21 cellular contexts compared by ENCODE assay signal in the genomic region with DNA sequence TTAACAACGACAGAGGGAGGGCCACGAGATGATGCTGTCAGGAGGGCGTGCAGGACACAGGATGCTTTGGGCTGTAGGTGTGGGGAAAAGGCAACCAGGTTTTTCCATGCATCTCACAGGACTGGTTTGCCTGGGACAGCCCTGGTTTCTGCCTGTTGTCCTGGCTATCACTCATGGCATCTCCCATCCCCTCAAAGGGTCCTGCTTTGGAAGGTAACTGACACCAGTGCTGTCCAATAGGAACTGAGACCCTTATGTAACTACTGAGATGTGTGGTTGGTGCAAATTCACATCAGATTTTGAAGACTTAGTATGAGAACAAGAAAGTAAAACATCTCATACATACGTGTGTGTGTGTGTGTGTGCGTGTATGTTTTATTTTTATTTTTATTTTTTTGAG.
"Had no signal": no experiment of that assay in that cellular context is flagged by ENCODE, and none has a peak within 500 bp of the region (broad histone marks: within the 10 kb centered on the region; RNA-seq: fewer than 3 reads in every experiment).

No MANE protein-coding gene starts in this region.

- H3K27me3 ChIP-seq: pancreas, right lobe of liver, thyroid gland had no signal

- H3K27ac ChIP-seq: dorsolateral prefrontal cortex, left lung, lower lobe of right lung, pancreas, right lobe of liver had no signal

- H3K36me3 ChIP-seq: left lung, lower lobe of right lung, pancreas, right lobe of liver, thyroid gland had no signal

- DNase-seq: cerebellar nuclear complex; effector CD4-positive, alpha-beta T cell; left lung; lower lobe of right lung; natural killer cell; occipital lobe; pancreas; small intestine; stimulated activated CD4-positive, alpha-beta T cell treated with anti-CD3 and anti-CD28 coated beads, Interleukin-12 subunit alpha, Interleukin-12 subunit beta, amount 100 ng/mL, for 4 hours; stimulated activated CD4-positive, alpha-beta T cell treated with anti-CD3 and anti-CD28 coated beads, Interleukin-1b, Interleukin-23, amount 100 ng/mL, for 48 hours; stimulated activated CD4-positive, alpha-beta T cell treated with anti-CD3 and anti-CD28 coated beads, Interleukin-4, amount 100 ng/mL, for 1 hour; stimulated activated CD8-positive, alpha-beta memory T cell treated with anti-CD3 and anti-CD28 coated beads, Interleukin-4, amount 100 ng/mL, for 48 hours; stimulated activated naive CD4-positive, alpha-beta T cell; stimulated activated naive CD8-positive, alpha-beta T cell treated with anti-CD3 and anti-CD28 coated beads, Interleukin-15, amount 100 ng/mL, for 72 hours; thyroid gland; trophoblast cell had no signal

- ATAC-seq: left lung, lower lobe of right lung, natural killer cell, right lobe of liver had no signal

- H3K4me3 ChIP-seq: dorsolateral prefrontal cortex, left lung, lower lobe of right lung, pancreas, right lobe of liver, thyroid gland had no signal

- FAIRE-seq: colon, frontal cortex, keratinocyte, pancreas, small intestine had no signal

- H3K9me3 ChIP-seq: left lung, lower lobe of right lung, pancreas, right lobe of liver, thyroid gland had no signal

- H3K4me1 ChIP-seq: left lung, lower lobe of right lung, right lobe of liver had no signal
